18 cellular contexts compared by ENCODE assay signal in genomic region chr4:162557516-162558106, GRCh38.
"Had no signal": no experiment of that assay in that cellular context is flagged by ENCODE, and none has a peak within 500 bp of the region (broad histone marks: within the 10 kb centered on the region; RNA-seq: fewer than 3 reads in every experiment).

No MANE protein-coding gene starts in this region.

- DNase-seq: activated CD4-positive, alpha-beta T cell treated with anti-CD3 and anti-CD28 coated beads for 1 hour; activated CD4-positive, alpha-beta T cell treated with anti-CD3 and anti-CD28 coated beads, Interleukin-2, amount 50 U/mL, for 48 hours; activated naive CD4-positive, alpha-beta T cell treated with Interleukin-2 at 50 U/mL for 16 hours; activated naive CD8-positive, alpha-beta T cell treated with anti-CD3 and anti-CD28 coated beads, Interleukin-2, amount 50 U/mL, for 24 hours; aorta; cortex of kidney; effector CD4-positive, alpha-beta T cell; hippocampal formation; kidney; left ventricle myocardium inferior; mucosa of descending colon; naive thymus-derived CD4-positive, alpha-beta T cell; pancreas; stimulated activated CD4-positive, alpha-beta T cell treated with anti-CD3 and anti-CD28 coated beads, Interleukin-15, amount 100 ng/mL, for 24 hours; stimulated activated CD4-positive, alpha-beta T cell treated with anti-CD3 and anti-CD28 coated beads, Interleukin-4, amount 100 ng/mL, for 1 hour; stimulated activated naive B cell treated with anti-CD40 and anti-IgM and Interleukin-4, amounts not matched to agents 10 μg/mL and 1 μg/mL and 100 μg/mL, for 72 hours; tibial artery had no signal

- ATAC-seq: activated naive CD8-positive, alpha-beta T cell treated with anti-CD3 and anti-CD28 coated beads, Interleukin-2, amount 50 U/mL, for 24 hours; activated T-helper 17 cell treated with anti-CD3 and anti-CD28 coated beads, Interleukin-2, amount 50 U/mL, for 72 hours; mucosa of descending colon; naive thymus-derived CD4-positive, alpha-beta T cell; pancreas; stimulated activated naive B cell treated with anti-CD40 and anti-IgM and Interleukin-4, amounts not matched to agents 10 μg/mL and 1 μg/mL and 100 μg/mL, for 72 hours had no signal
